Comparison of ENCODE assay signal across 25 cellular contexts in the genomic region with DNA sequence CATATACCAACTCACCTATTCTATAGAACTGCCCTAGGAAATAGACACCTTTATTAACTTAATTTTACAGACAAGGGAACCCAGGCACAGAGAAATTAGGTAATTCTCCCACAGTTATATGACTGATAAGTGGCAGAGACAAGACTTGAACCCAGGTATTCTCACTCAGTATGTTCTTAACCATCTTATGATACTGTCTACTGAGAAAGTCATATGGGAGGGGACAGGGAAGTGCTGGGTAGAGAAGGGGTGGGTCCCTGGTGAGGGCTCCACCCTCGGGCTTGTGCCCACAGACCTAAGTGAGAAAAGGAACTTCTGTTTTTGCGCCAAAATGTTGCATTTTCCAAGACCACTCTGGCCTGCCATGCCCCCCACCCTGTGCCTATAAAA.
DNase-seq lines count a peak whose midpoint lies in the region; ATAC-seq and TF ChIP-seq lines count a peak whose summit lies in the region.
"Had no signal": no experiment of that assay in that cellular context is flagged by ENCODE, and none has a peak within 500 bp of the region (broad histone marks: within the 10 kb centered on the region; RNA-seq: fewer than 3 reads in every experiment).

No MANE protein-coding gene starts in this region.

- no peak overlapping the region for H3K9ac ChIP-seq in H9 (ENCODE audit: extremely low read depth, insufficient read length, low read length)
- H3K9ac ChIP-seq: BLaER1 had no signal

- H3K4me2 ChIP-seq in H9 (ENCODE audit: insufficient read depth, insufficient read length, low read length): no peak overlapping the region
- H3K4me2 ChIP-seq: BLaER1, PC-9 had no signal

- peaks cover 43% of the 10 kb centered on the region for H3K4me1 Mint-ChIP-seq in activated CD4-positive, alpha-beta T cell treated with anti-CD3 and anti-CD28 coated beads for 36 hours
- H3K4me1 Mint-ChIP-seq in activated CD4-positive, alpha-beta T cell treated with anti-CD3 and anti-CD28 coated beads, Interleukin-2, amount 10 ng/mL, durations not matched to agents 24 days and 14 days: peaks cover 9% of the 10 kb centered on the region
- H3K4me1 Mint-ChIP-seq in activated naive CD8-positive, alpha-beta T cell treated with anti-CD3 and anti-CD28 coated beads, Interleukin-2, amount 50 U/mL, for 24 hours: peaks cover 39% of the 10 kb centered on the region
- H3K4me1 Mint-ChIP-seq in H9: peaks cover 11 to 13% of the 10 kb centered on the region in 2 experiments

- H3K27me3 Mint-ChIP-seq in activated CD4-positive, alpha-beta T cell treated with anti-CD3 and anti-CD28 coated beads for 36 hours: peaks cover 3% of the 10 kb centered on the region
- peaks cover 17% of the 10 kb centered on the region for H3K27me3 Mint-ChIP-seq in activated CD4-positive, alpha-beta T cell treated with anti-CD3 and anti-CD28 coated beads, Interleukin-2, amount 10 ng/mL, durations not matched to agents 24 days and 14 days
- peaks cover 10% of the 10 kb centered on the region for H3K27me3 Mint-ChIP-seq in activated naive CD8-positive, alpha-beta T cell treated with anti-CD3 and anti-CD28 coated beads, Interleukin-2, amount 50 U/mL, for 24 hours
- H3K27me3 Mint-ChIP-seq in H9 (ENCODE audit: low read depth): no peaks in the 10 kb centered on the region

- DNase-seq in activated CD4-positive, alpha-beta T cell treated with anti-CD3 and anti-CD28 coated beads for 36 hours: peak; percentile 18
- DNase-seq in activated CD4-positive, alpha-beta T cell treated with anti-CD3 and anti-CD28 coated beads, Interleukin-2, amount 10 ng/mL, durations not matched to agents 24 days and 14 days: no peak
- peak; percentile 55 for DNase-seq in Right ventricle myocardium inferior (ENCODE audit: missing footprints)
- DNase-seq in heart left ventricle: no peak
- DNase-seq in activated naive CD8-positive, alpha-beta T cell treated with anti-CD3 and anti-CD28 coated beads, Interleukin-2, amount 50 U/mL, for 24 hours: no peak
- no peak for DNase-seq in tibial artery
- no peak for DNase-seq in GM20000 (ENCODE audit: low spot score)
- DNase-seq in H9: no peak
- DNase-seq: ACHN; CD4-positive, alpha-beta T cell; COR-L47; DMS79; H7; KBM-7; MM.1S; NCI-H1092 treated with DMSO at 0.1 percent for 48 hours; NCI-H1436 treated with DMSO at 0.1 percent for 48 hours; NCI-H1930; NCI-H2227 treated with DMSO at 0.1 percent for 48 hours; NCI-H510A; PC-9; RPMI8226; SIG-M5 had no signal

- no peaks in the 10 kb centered on the region for H3K23me2 ChIP-seq in H9 (ENCODE audit: insufficient read length, low read depth, low read length, poor library complexity, severe bottlenecking)

- H3K27me3 ChIP-seq in heart left ventricle (no peaks in the 10 kb centered on the region), tibial artery (no peaks in the 10 kb centered on the region), H9 (ENCODE audit: insufficient read depth, low read length) (no peaks in the 10 kb centered on the region)
- H3K27me3 ChIP-seq: BLaER1 had no signal

- peak; percentile 37 for ATAC-seq in activated CD4-positive, alpha-beta T cell treated with anti-CD3 and anti-CD28 coated beads for 36 hours
- no peak for ATAC-seq in Right ventricle myocardium inferior
- no peak for ATAC-seq in heart left ventricle
- no peak for ATAC-seq in activated naive CD8-positive, alpha-beta T cell treated with anti-CD3 and anti-CD28 coated beads, Interleukin-2, amount 50 U/mL, for 24 hours

- H3K79me1 ChIP-seq in H9 (ENCODE audit: insufficient read depth, low read depth, low read length, poor library complexity, severe bottlenecking): no peaks in the 10 kb centered on the region

- H4K20me1 ChIP-seq in H9 (ENCODE audit: control insufficient read depth, insufficient read depth, insufficient read length): no peaks in the 10 kb centered on the region
- H4K20me1 ChIP-seq: BLaER1 had no signal

- TF ChIP-seq CTCF in heart left ventricle (IDR thresholded peaks at IDR 0.05): no peak
- TF ChIP-seq CTCF in tibial artery (IDR thresholded peaks at IDR 0.05): no peak
- TF ChIP-seq CTCF in GM20000 (IDR thresholded peaks at IDR 0.05; ENCODE audit: extremely low read depth, missing control alignments): no peak
- TF ChIP-seq CTCF in H9 (conservative IDR thresholded peaks at IDR 0.05): no peak

- no peak overlapping the region for H4K91ac ChIP-seq in H9 (ENCODE audit: insufficient read length, low read depth, low read length)

- H3K27ac Mint-ChIP-seq in activated CD4-positive, alpha-beta T cell treated with anti-CD3 and anti-CD28 coated beads for 36 hours: peak overlapping the region; percentile 63
- no peak overlapping the region for H3K27ac Mint-ChIP-seq in activated CD4-positive, alpha-beta T cell treated with anti-CD3 and anti-CD28 coated beads, Interleukin-2, amount 10 ng/mL, durations not matched to agents 24 days and 14 days
- H3K27ac Mint-ChIP-seq in activated naive CD8-positive, alpha-beta T cell treated with anti-CD3 and anti-CD28 coated beads, Interleukin-2, amount 50 U/mL, for 24 hours: peak overlapping the region; percentile 55
- no peak overlapping the region for H3K27ac Mint-ChIP-seq in H9
- H3K27ac Mint-ChIP-seq: CD4-positive, alpha-beta T cell had no signal

- no peak overlapping the region for H2BK12ac ChIP-seq in H9 (ENCODE audit: insufficient read length, low read depth, low read length)

- intact Hi-C loops in activated CD4-positive, alpha-beta T cell treated with anti-CD3 and anti-CD28 coated beads for 36 hours (cut with DNase I, micrococcal nuclease): loop anchor here (1.0 to 5.0 kb wide), 7 partner anchors 24 to 363 kb away; a partner anchor contains a TSS
- intact Hi-C loops in activated CD4-positive, alpha-beta T cell treated with anti-CD3 and anti-CD28 coated beads, Interleukin-2, amount 10 ng/mL, durations not matched to agents 24 days and 14 days (cut with micrococcal nuclease): no loop called here
- intact Hi-C loops in Right ventricle myocardium inferior (cut with DNase I): no loop called here
- intact Hi-C loops in heart left ventricle (cut with DNase I): no loop called here
- intact Hi-C loops in tibial artery (cut with DNase I; ENCODE audit: low total_unique reads): no loop called here

- H2AK5ac ChIP-seq in H9 (ENCODE audit: insufficient read length, low read length): no peak overlapping the region

- H3T11ph ChIP-seq in H9 (ENCODE audit: low read length): no peak overlapping the region

- no peak overlapping the region for H3K14ac ChIP-seq in H9 (ENCODE audit: insufficient read depth, low read length)

- H3K36me3 Mint-ChIP-seq in activated CD4-positive, alpha-beta T cell treated with anti-CD3 and anti-CD28 coated beads for 36 hours (ENCODE audit: low read depth): no peaks in the 10 kb centered on the region
- H3K36me3 Mint-ChIP-seq in activated CD4-positive, alpha-beta T cell treated with anti-CD3 and anti-CD28 coated beads, Interleukin-2, amount 10 ng/mL, durations not matched to agents 24 days and 14 days (ENCODE audit: low read depth): no peaks in the 10 kb centered on the region
- no peaks in the 10 kb centered on the region for H3K36me3 Mint-ChIP-seq in activated naive CD8-positive, alpha-beta T cell treated with anti-CD3 and anti-CD28 coated beads, Interleukin-2, amount 50 U/mL, for 24 hours (ENCODE audit: low read depth)
- H3K36me3 Mint-ChIP-seq in H9 (ENCODE audit: insufficient read depth in 1 of 3, low read depth in 3 of 3): no peaks in the 10 kb centered on the region

- no peak overlapping the region for H3K56ac ChIP-seq in H9 (ENCODE audit: insufficient read length, low read depth, low read length)

- CTCF ChIA-PET in activated CD4-positive, alpha-beta T cell treated with anti-CD3 and anti-CD28 coated beads for 36 hours (lab: Charles Lee): interaction anchor here (1.2 kb wide), 1 partner anchor 187 kb away, joined by 6 read pairs; no protein-coding TSS in a partner anchor

- 80 to 93% (median 88%) methylated on average over 2 of the region's 2 CpGs for WGBS in heart left ventricle, 4 donors
- no CpG with 5 or more reads among the region's 2 CpGs for WGBS in H9 (ENCODE audit: extremely low coverage, insufficient read length, low lambda C conversion rate)

- H3K18ac ChIP-seq in H9 (ENCODE audit: insufficient read length, low read depth, low read length): no peak overlapping the region

- H3K36me3 ChIP-seq in heart left ventricle (no peaks in the 10 kb centered on the region), tibial artery (no peaks in the 10 kb centered on the region)
- H3K36me3 ChIP-seq: BLaER1 had no signal

- no peak overlapping the region for H3K4me3 ChIP-seq in heart left ventricle
- H3K4me3 ChIP-seq in tibial artery: no peak overlapping the region
- H3K4me3 ChIP-seq: BLaER1, PC-9 had no signal

- H2BK5ac ChIP-seq in H9 (ENCODE audit: insufficient read length, low read length): no peak overlapping the region

- H4K8ac ChIP-seq in H9 (replicated peaks; ENCODE audit: insufficient read length, low read depth, low read length): no peak overlapping the region

- no peak overlapping the region for H4K5ac ChIP-seq in H9 (ENCODE audit: insufficient read length, low read depth, low read length)

- H2BK15ac ChIP-seq in H9 (ENCODE audit: low read depth, low read length): no peak overlapping the region

- no peaks in the 10 kb centered on the region for H3K9me3 Mint-ChIP-seq in activated CD4-positive, alpha-beta T cell treated with anti-CD3 and anti-CD28 coated beads for 36 hours (ENCODE audit: low read depth)
- H3K9me3 Mint-ChIP-seq in activated CD4-positive, alpha-beta T cell treated with anti-CD3 and anti-CD28 coated beads, Interleukin-2, amount 10 ng/mL, durations not matched to agents 24 days and 14 days: no peaks in the 10 kb centered on the region
- no peaks in the 10 kb centered on the region for H3K9me3 Mint-ChIP-seq in activated naive CD8-positive, alpha-beta T cell treated with anti-CD3 and anti-CD28 coated beads, Interleukin-2, amount 50 U/mL, for 24 hours
- no peaks in the 10 kb centered on the region; a peak in 1 of 5 replicates for H3K9me3 Mint-ChIP-seq in H9
- H3K9me3 Mint-ChIP-seq: CD4-positive, alpha-beta T cell had no signal

- H2BK20ac ChIP-seq in H9 (ENCODE audit: low read depth, low read length, poor library complexity, severe bottlenecking): no peak overlapping the region

- POLR2A ChIA-PET in activated CD4-positive, alpha-beta T cell treated with anti-CD3 and anti-CD28 coated beads for 36 hours (lab: Charles Lee): no interaction called here

- H3K4me1 ChIP-seq in heart left ventricle (no peaks in the 10 kb centered on the region), tibial artery (peaks cover 0 to 11% (median 2%) of the 10 kb centered on the region in 4 donors), H9 (ENCODE audit: insufficient read depth, low read length) (no peaks in the 10 kb centered on the region)
- H3K4me1 ChIP-seq: BLaER1 had no signal

- H3K9me3 ChIP-seq in heart left ventricle: no peaks in the 10 kb centered on the region
- H3K9me3 ChIP-seq in tibial artery: no peaks in the 10 kb centered on the region
- no peaks in the 10 kb centered on the region for H3K9me3 ChIP-seq in H9 (ENCODE audit: control insufficient read depth, low read depth, low read length)
- H3K9me3 ChIP-seq: BLaER1 had no signal

- no peak overlapping the region for H3K4ac ChIP-seq in H9 (ENCODE audit: low read depth, low read length)

- H2BK120ac ChIP-seq in H9 (ENCODE audit: low read depth, low read length, poor library complexity, severe bottlenecking): no peak overlapping the region

- TF ChIP-seq POLR2A in heart left ventricle (IDR thresholded peaks at IDR 0.05): no peak

- H3K23ac ChIP-seq in H9 (ENCODE audit: insufficient read length, low read depth, low read length): no peak overlapping the region

- H2AFZ ChIP-seq in H9 (ENCODE audit: low read length): no peak overlapping the region
- H2AFZ ChIP-seq: PC-9 had no signal

- H3K4me3 Mint-ChIP-seq in activated CD4-positive, alpha-beta T cell treated with anti-CD3 and anti-CD28 coated beads for 36 hours: no peak overlapping the region
- no peak overlapping the region for H3K4me3 Mint-ChIP-seq in activated CD4-positive, alpha-beta T cell treated with anti-CD3 and anti-CD28 coated beads, Interleukin-2, amount 10 ng/mL, durations not matched to agents 24 days and 14 days
- H3K4me3 Mint-ChIP-seq in activated naive CD8-positive, alpha-beta T cell treated with anti-CD3 and anti-CD28 coated beads, Interleukin-2, amount 50 U/mL, for 24 hours: no peak overlapping the region
- H3K4me3 Mint-ChIP-seq in H9: no peak overlapping the region
- H3K4me3 Mint-ChIP-seq: CD4-positive, alpha-beta T cell had no signal

- no peak overlapping the region for H3K27ac ChIP-seq in heart left ventricle
- H3K27ac ChIP-seq in tibial artery: peak overlapping the region; percentile 20 to 29
- H3K27ac ChIP-seq in H9 (ENCODE audit: insufficient read length, low read depth, low read length): no peak overlapping the region
- H3K27ac ChIP-seq: 22Rv1, BLaER1, PC-9 had no signal

- no peaks in the 10 kb centered on the region for H3K79me2 ChIP-seq in H9 (ENCODE audit: insufficient read depth, low read length)

Comparison
In these comparisons a context has a peak if more than half of its experiments do, and no peak if none do; other contexts are left out.
1. DNase-seq: peak in activated CD4-positive, alpha-beta T cell treated with anti-CD3 and anti-CD28 coated beads for 36 hours (single experiment) and Right ventricle myocardium inferior (single experiment); none in activated CD4-positive, alpha-beta T cell treated with anti-CD3 and anti-CD28 coated beads, Interleukin-2, amount 10 ng/mL, durations not matched to agents 24 days and 14 days (single experiment), heart left ventricle (0 of 5), activated naive CD8-positive, alpha-beta T cell treated with anti-CD3 and anti-CD28 coated beads, Interleukin-2, amount 50 U/mL, for 24 hours (single experiment), tibial artery (0 of 2), GM20000 (single experiment) and H9 (single experiment).
2. H3K27ac Mint-ChIP-seq: peak in activated CD4-positive, alpha-beta T cell treated with anti-CD3 and anti-CD28 coated beads for 36 hours (single experiment) and activated naive CD8-positive, alpha-beta T cell treated with anti-CD3 and anti-CD28 coated beads, Interleukin-2, amount 50 U/mL, for 24 hours (single experiment); none in activated CD4-positive, alpha-beta T cell treated with anti-CD3 and anti-CD28 coated beads, Interleukin-2, amount 10 ng/mL, durations not matched to agents 24 days and 14 days (single experiment) and H9 (0 of 3).
3. intact Hi-C loops: an anchor here in activated CD4-positive, alpha-beta T cell treated with anti-CD3 and anti-CD28 coated beads for 36 hours (1.0 to 5.0 kb wide); none called in activated CD4-positive, alpha-beta T cell treated with anti-CD3 and anti-CD28 coated beads, Interleukin-2, amount 10 ng/mL, durations not matched to agents 24 days and 14 days, Right ventricle myocardium inferior, heart left ventricle and tibial artery.
4. H3K27ac ChIP-seq: peak in tibial artery (2 of 2); none in heart left ventricle (0 of 12) and H9 (single experiment).